ENCODE assay signal across 2 cellular contexts in genomic region chr4:18695733-18696527, GRCh38.
TF ChIP-seq lines count a peak whose summit lies in the region.

No MANE protein-coding gene starts in this region.

TF ChIP-seq in IMR-90, 13 proteins besides CTCF, POLR2A, EP300 and RAD21:
- TF ChIP-seq CEBPB (IDR thresholded peaks at IDR 0.05; ENCODE audit: low read depth, low read length) (no peak), MXI1 (IDR thresholded peaks at IDR 0.05; ENCODE audit: borderline replicate concordance, low read depth, low read length) (no peak), BHLHE40 (IDR thresholded peaks at IDR 0.05; ENCODE audit: low read depth, low read length) (no peak), RFX5 (IDR thresholded peaks at IDR 0.05; ENCODE audit: low read depth, low read length) (no peak), RCOR1 (IDR thresholded peaks at IDR 0.05; ENCODE audit: insufficient replicate concordance, low read length) (no peak), MAFK (IDR thresholded peaks at IDR 0.05; ENCODE audit: low read depth, low read length) (no peak), SMC3 (IDR thresholded peaks at IDR 0.05; ENCODE audit: low read depth, low read length) (no peak), ELK1 (IDR thresholded peaks at IDR 0.05; ENCODE audit: borderline replicate concordance, low read depth, low read length) (no peak), CHD1 (IDR thresholded peaks at IDR 0.05; ENCODE audit: low read depth, low read length) (no peak), NFE2L2 (IDR thresholded peaks at IDR 0.05; ENCODE audit: low read depth, low read length) (no peak), FOS (IDR thresholded peaks at IDR 0.05; ENCODE audit: low read depth, low read length) (no peak), MAZ (IDR thresholded peaks at IDR 0.05; ENCODE audit: borderline replicate concordance, low read depth, low read length) (no peak)
- TF ChIP-seq, protein P1, sequence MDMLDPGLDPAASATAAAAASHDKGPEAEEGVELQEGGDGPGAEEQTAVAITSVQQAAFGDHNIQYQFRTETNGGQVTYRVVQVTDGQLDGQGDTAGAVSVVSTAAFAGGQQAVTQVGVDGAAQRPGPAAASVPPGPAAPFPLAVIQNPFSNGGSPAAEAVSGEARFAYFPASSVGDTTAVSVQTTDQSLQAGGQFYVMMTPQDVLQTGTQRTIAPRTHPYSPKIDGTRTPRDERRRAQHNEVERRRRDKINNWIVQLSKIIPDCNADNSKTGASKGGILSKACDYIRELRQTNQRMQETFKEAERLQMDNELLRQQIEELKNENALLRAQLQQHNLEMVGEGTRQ (IDR thresholded peaks at IDR 0.05; ENCODE audit: low read depth, low read length): no peak

TF ChIP-seq in H1, 55 proteins besides CTCF, POLR2A, EP300 and RAD21:
- TF ChIP-seq CEBPB (IDR thresholded peaks at IDR 0.05; ENCODE audit: low read depth, low read length) (no peak), CREB1 (IDR thresholded peaks at IDR 0.05) (no peak), BCL11A (IDR thresholded peaks at IDR 0.05; ENCODE audit: low read depth in 2 of 2, low read length in 2 of 2) (no peak), SUZ12 (IDR thresholded peaks at IDR 0.05; ENCODE audit: low read length) (no peak), SIX5 (IDR thresholded peaks at IDR 0.05; ENCODE audit: low read depth, low read length) (no peak), EGR1 (IDR thresholded peaks at IDR 0.05; ENCODE audit: borderline replicate concordance, low read depth, low read length) (no peak), FOSL1 (IDR thresholded peaks at IDR 0.05; ENCODE audit: insufficient read depth, low read depth, low read length) (no peak), SP2 (IDR thresholded peaks at IDR 0.05; ENCODE audit: low read length) (no peak), ASH2L (IDR thresholded peaks at IDR 0.05; ENCODE audit: low read length) (no peak), TEAD4 (IDR thresholded peaks at IDR 0.05; ENCODE audit: low read depth, low read length) (no peak), SAP30 (IDR thresholded peaks at IDR 0.05; ENCODE audit: insufficient read depth, insufficient replicate concordance, low read length) (no peak), TAF7 (optimal IDR thresholded peaks at IDR 0.05; ENCODE audit: borderline replicate concordance, low read depth, low read length) (no peak), GABPA (IDR thresholded peaks at IDR 0.05; ENCODE audit: borderline replicate concordance, insufficient read depth, low read length) (no peak)
- TF ChIP-seq, protein P2, sequence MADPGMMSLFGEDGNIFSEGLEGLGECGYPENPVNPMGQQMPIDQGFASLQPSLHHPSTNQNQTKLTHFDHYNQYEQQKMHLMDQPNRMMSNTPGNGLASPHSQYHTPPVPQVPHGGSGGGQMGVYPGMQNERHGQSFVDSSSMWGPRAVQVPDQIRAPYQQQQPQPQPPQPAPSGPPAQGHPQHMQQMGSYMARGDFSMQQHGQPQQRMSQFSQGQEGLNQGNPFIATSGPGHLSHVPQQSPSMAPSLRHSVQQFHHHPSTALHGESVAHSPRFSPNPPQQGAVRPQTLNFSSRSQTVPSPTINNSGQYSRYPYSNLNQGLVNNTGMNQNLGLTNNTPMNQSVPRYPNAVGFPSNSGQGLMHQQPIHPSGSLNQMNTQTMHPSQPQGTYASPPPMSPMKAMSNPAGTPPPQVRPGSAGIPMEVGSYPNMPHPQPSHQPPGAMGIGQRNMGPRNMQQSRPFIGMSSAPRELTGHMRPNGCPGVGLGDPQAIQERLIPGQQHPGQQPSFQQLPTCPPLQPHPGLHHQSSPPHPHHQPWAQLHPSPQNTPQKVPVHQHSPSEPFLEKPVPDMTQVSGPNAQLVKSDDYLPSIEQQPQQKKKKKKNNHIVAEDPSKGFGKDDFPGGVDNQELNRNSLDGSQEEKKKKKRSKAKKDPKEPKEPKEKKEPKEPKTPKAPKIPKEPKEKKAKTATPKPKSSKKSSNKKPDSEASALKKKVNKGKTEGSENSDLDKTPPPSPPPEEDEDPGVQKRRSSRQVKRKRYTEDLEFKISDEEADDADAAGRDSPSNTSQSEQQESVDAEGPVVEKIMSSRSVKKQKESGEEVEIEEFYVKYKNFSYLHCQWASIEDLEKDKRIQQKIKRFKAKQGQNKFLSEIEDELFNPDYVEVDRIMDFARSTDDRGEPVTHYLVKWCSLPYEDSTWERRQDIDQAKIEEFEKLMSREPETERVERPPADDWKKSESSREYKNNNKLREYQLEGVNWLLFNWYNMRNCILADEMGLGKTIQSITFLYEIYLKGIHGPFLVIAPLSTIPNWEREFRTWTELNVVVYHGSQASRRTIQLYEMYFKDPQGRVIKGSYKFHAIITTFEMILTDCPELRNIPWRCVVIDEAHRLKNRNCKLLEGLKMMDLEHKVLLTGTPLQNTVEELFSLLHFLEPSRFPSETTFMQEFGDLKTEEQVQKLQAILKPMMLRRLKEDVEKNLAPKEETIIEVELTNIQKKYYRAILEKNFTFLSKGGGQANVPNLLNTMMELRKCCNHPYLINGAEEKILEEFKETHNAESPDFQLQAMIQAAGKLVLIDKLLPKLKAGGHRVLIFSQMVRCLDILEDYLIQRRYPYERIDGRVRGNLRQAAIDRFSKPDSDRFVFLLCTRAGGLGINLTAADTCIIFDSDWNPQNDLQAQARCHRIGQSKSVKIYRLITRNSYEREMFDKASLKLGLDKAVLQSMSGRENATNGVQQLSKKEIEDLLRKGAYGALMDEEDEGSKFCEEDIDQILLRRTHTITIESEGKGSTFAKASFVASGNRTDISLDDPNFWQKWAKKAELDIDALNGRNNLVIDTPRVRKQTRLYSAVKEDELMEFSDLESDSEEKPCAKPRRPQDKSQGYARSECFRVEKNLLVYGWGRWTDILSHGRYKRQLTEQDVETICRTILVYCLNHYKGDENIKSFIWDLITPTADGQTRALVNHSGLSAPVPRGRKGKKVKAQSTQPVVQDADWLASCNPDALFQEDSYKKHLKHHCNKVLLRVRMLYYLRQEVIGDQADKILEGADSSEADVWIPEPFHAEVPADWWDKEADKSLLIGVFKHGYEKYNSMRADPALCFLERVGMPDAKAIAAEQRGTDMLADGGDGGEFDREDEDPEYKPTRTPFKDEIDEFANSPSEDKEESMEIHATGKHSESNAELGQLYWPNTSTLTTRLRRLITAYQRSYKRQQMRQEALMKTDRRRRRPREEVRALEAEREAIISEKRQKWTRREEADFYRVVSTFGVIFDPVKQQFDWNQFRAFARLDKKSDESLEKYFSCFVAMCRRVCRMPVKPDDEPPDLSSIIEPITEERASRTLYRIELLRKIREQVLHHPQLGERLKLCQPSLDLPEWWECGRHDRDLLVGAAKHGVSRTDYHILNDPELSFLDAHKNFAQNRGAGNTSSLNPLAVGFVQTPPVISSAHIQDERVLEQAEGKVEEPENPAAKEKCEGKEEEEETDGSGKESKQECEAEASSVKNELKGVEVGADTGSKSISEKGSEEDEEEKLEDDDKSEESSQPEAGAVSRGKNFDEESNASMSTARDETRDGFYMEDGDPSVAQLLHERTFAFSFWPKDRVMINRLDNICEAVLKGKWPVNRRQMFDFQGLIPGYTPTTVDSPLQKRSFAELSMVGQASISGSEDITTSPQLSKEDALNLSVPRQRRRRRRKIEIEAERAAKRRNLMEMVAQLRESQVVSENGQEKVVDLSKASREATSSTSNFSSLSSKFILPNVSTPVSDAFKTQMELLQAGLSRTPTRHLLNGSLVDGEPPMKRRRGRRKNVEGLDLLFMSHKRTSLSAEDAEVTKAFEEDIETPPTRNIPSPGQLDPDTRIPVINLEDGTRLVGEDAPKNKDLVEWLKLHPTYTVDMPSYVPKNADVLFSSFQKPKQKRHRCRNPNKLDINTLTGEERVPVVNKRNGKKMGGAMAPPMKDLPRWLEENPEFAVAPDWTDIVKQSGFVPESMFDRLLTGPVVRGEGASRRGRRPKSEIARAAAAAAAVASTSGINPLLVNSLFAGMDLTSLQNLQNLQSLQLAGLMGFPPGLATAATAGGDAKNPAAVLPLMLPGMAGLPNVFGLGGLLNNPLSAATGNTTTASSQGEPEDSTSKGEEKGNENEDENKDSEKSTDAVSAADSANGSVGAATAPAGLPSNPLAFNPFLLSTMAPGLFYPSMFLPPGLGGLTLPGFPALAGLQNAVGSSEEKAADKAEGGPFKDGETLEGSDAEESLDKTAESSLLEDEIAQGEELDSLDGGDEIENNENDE (IDR thresholded peaks at IDR 0.05; ENCODE audit: insufficient replicate concordance, low read length): no peak
